In the genomic region with DNA sequence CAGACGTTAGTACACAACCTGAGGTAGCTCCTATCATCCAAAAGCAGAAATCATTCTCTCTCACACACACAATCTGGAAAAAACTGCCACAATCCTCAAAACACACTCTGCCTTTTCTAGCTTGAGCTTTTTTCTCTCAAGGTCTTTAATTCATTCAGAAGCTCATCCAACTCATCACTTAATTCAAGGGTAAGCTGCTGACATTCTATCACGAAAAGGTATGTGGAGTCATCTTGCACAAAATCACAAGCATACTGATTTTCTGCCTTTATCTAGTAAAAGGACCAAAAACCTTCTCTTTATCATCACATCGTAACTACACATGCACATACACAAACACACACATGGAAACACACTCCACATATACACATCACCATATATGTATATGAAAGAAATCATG, we compare ENCODE assay signal across 9 cellular contexts. TPM values are rescaled to one million over a fixed set of nuclear protein-coding genes. Genes with fewer than 3 reads are reported as not detected.
"Had no signal": no experiment of that assay in that cellular context is flagged by ENCODE, and none has a peak within 500 bp of the region (broad histone marks: within the 10 kb centered on the region; RNA-seq: fewer than 3 reads in every experiment).

No MANE protein-coding gene starts in this region.

- H3K4me3 Mint-ChIP-seq: H9 had no signal

- H3K9ac ChIP-seq: GM23248 had no signal

- ATAC-seq: HepG2 had no signal

- H3K4me3 ChIP-seq: GM23248 had no signal

- DNase-seq: GM23248, H9, HCEC 1CT, KG1 had no signal

- H3K9me3 Mint-ChIP-seq: H9, IgD-negative memory B cell had no signal

- H2AFZ ChIP-seq: GM23248 had no signal

- H3K27ac ChIP-seq: GM23248, HL-60 had no signal

- H3K27ac Mint-ChIP-seq: IgD-negative memory B cell had no signal

- H3K4me1 Mint-ChIP-seq: IgD-negative memory B cell had no signal

- FAIRE-seq: H1, H54, HepG2 had no signal

- H3K36me3 Mint-ChIP-seq: IgD-negative memory B cell had no signal

RNA-seq across cellular contexts. Expression of gene DOCK4, which starts 32.0 kb away (rescaled TPM):
- polyA plus RNA-seq: IgD-negative memory B cell had no signal
